8 cellular contexts compared by ENCODE assay signal in the genomic region with DNA sequence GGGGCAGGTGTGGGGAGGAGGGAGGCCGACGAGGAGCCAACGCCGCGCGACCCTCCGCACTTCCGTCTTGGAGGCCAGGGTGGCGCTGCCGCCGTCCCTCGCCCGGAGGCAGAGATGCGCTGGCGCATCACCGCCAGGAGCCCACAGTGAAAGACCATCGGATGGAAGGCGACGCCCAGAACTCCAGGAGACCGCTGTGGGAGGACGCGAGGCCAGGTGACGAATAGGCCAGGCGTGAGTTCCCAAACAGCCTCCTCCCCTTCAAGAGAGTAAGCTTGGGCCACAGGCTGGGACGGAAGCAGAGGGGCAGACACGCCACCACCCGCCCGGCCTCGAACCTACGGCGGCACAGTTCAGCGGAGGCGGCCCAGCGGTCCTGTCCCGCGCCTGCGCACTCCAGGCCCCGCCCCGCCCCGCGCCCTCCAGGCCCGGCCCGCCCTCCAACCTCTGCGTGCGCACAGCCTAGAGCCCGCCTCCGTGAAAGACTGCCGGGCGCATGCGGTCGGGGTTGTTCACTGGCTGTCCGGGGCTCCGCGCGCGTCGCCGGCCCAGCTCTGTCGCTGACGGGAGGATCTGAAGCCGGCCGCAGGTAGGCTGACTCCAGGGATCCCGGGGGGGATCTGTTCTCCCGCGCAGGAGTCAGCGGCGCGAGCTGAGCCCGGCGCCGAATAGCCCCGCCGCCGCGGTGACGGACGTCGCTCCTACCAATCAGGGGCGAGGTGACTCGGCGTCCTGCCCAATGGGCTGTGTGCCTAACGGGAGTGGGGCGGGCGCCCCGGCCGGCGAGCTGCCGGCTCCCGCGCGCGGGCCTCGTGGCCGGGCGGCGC. TPM values are rescaled to one million over a fixed set of nuclear protein-coding genes. Genes with fewer than 3 reads are reported as not detected.
A peak's percentile ranks its signal among the peaks of the same experiment; 100 is the strongest.
DNase-seq lines count a peak whose midpoint lies in the region; ATAC-seq and TF ChIP-seq lines count a peak whose summit lies in the region.

CTPS1 (plus strand) TSS at position 456 of the 827 bp plus-strand sequence. CDS start 3,595 bp downstream, outside the sequence.

- H3K9me2 ChIP-seq in PC-3 (replicated peaks; ENCODE audit: low read length), result no peaks in the 10 kb centered on the region

- CTCF ChIA-PET in PC-3 (lab: Charles Lee), result no interaction called here

- DNase-seq in DMS79 (lab: John Stamatoyannopoulos, UW) (peak; percentile 87), PC-3 (peak; percentile 93), activated T-cell treated with anti-CD3 and anti-CD28 coated beads for 48 hours (ENCODE audit: low read depth) (peak; percentile 97), epithelial cell of proximal tubule (ENCODE audit: low read depth) (no peak), mucosa of gallbladder (ENCODE audit: low spot score) (peak; percentile 95)
- DNase-seq in Jurkat, Clone E6-1 (ENCODE audit: low read depth, low spot score), result peak; percentile 85
- DNase-seq in stimulated activated CD8-positive, alpha-beta memory T cell treated with anti-CD3 and anti-CD28 coated beads, Interleukin-4, amount 100 ng/mL, for 4 hours (ENCODE audit: low read depth in 2 of 2, low spot score in 1 of 2), result peak; percentile 92 to 94

- TF ChIP-seq CTCF in PC-3 (conservative IDR thresholded peaks at IDR 0.05; ENCODE audit: low read depth, low read length) (peak; percentile 20; the same call in 1 of the 2 replicates), epithelial cell of proximal tubule (conservative IDR thresholded peaks at IDR 0.05; ENCODE audit: low read depth, low read length) (no peak)

- H3K9ac ChIP-seq in PC-3 (ENCODE audit: low read length), result peak within 1 kb of the TSS; percentile 94

- H3K27ac ChIP-seq in PC-3 (ENCODE audit: low read length), result peak within 1 kb of the TSS; percentile 91

- H3F3A ChIP-seq in PC-3 (ENCODE audit: low read length, unreplicated experiment), result no peaks in the 10 kb centered on the region

- H4K20me1 ChIP-seq in PC-3 (ENCODE audit: low read length), result peaks cover 34% of the 10 kb centered on the region

- H3K9me3 ChIP-seq in PC-3 (ENCODE audit: low read length), result no peaks in the 10 kb centered on the region

- H3K4me1 ChIP-seq in PC-3 (ENCODE audit: insufficient read depth, low read length), result peaks cover 31% of the 10 kb centered on the region

- peaks cover 45% of the 10 kb centered on the region for H3K79me2 ChIP-seq in PC-3 (ENCODE audit: low read length)

- H3K27me3 ChIP-seq in PC-3 (ENCODE audit: low read length), result no peaks in the 10 kb centered on the region

- H3K36me3 ChIP-seq in PC-3 (ENCODE audit: low read depth, low read length), result peaks cover 23% of the 10 kb centered on the region

- intact Hi-C loops in PC-3 (cut with micrococcal nuclease), result loop anchor here (1.0 to 2.0 kb wide), 2 partner anchors 11 to 23 kb away; no protein-coding TSS in a partner anchor

- H3K4me2 ChIP-seq in PC-3 (ENCODE audit: low read length), result peak within 1 kb of the TSS; percentile 88

- peak within 1 kb of the TSS; percentile 74 for H3K4me3 ChIP-seq in Jurkat, Clone E6-1 (ENCODE audit: low read length)
- H3K4me3 ChIP-seq in PC-3 (ENCODE audit: low read length) (peak within 1 kb of the TSS; percentile 80), epithelial cell of proximal tubule (ENCODE audit: low read depth, low read length) (peak within 1 kb of the TSS; percentile 80)

- ATAC-seq in GM21717 (IDR thresholded peaks at IDR 0.05; ENCODE audit: unreplicated experiment), result peak; percentile 84
- ATAC-seq in PC-3, result peak; percentile 83

- BruUV-seq in PC-3 (replicated peaks; lab: Mats Ljungman, UMichigan), result no TSS peak

- POLR2A ChIA-PET in PC-3 (lab: Charles Lee; ENCODE audit: unreplicated experiment), result interaction anchor here (0.6 kb wide), 2 partner anchors 11 to 24 kb away, joined by 3 to 15 read pairs; no protein-coding TSS in a partner anchor

- H2AFZ ChIP-seq in PC-3 (ENCODE audit: low read length), result peak within 1 kb of the TSS; percentile 86

RNA-seq across cellular contexts. Expression of gene CTPS1, which starts in this region (rescaled TPM):
- polyA plus RNA-seq in Jurkat, Clone E6-1 (2012; ENCODE audit: insufficient read depth, insufficient read length), result 159 TPM
- total RNA-seq in PC-3 (2014; rRNA removed) (63.4 and 122 TPM in 2 replicates), epithelial cell of proximal tubule (53.3 and 61.6 TPM in 2 replicates), mucosa of gallbladder (20.4 TPM)
